In the genomic region with DNA sequence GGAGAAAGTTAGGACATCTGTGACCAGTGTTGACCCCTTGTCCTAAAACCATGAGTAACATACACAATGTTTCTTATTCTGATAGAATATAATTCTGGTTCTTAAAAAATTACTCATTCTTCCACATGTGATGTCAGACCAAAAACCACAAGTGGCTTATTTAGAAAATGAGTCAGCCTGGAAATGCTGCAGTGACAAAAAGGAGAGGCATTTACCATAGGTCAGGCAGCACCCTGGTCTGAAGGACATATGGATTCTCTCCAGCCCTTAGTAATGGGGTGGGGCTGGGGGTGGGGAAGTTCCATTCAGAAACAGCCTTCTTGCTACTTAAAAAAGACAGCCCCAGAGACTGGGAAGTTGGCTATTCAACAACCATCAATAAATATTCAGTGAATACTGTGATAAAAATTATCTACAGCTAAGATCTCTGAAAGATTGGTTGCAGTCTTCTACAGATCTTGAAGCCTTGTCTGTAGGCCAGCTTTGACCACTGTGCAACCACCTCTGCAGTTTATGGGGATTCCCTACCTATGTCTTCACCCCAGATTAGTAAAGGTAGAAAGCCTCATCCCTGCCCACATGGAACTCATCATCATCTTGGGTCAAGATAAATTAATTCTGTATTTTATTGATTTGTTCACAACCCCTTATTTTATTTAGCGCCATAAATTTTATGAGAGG, we compare ENCODE assay signal across 8 cellular contexts. TPM values are rescaled to one million over a fixed set of nuclear protein-coding genes. Genes with fewer than 3 reads are reported as not detected.
DNase-seq lines count a peak whose midpoint lies in the region; ATAC-seq and TF ChIP-seq lines count a peak whose summit lies in the region.

No MANE protein-coding gene starts in this region.

- H3K27me3 ChIP-seq in foreskin keratinocyte = no peaks in the 10 kb centered on the region

- TF ChIP-seq CTCF in foreskin keratinocyte (conservative IDR thresholded peaks at IDR 0.05) = no peak

- H3K27ac ChIP-seq in foreskin keratinocyte = peak overlapping the region; percentile 80

- DNase-seq in AG08396 (ENCODE audit: low spot score) (peak; percentile 85), SW 1271 (lab: John Stamatoyannopoulos, UW) (peak; percentile 93 to 97), foreskin keratinocyte (peak; percentile 89 to 97), nucleus accumbens (lab: John Stamatoyannopoulos, UW) (no peak)
- peak; percentile 32 for DNase-seq in stimulated activated CD8-positive, alpha-beta memory T cell treated with anti-CD3 and anti-CD28 coated beads, Interleukin-7, amount 100 ng/mL, for 48 hours (ENCODE audit: extremely low read depth in 1 of 2, low read depth in 1 of 2)

- H3K4me1 ChIP-seq in foreskin keratinocyte = peaks cover 25% of the 10 kb centered on the region

- peak; percentile 35 for ATAC-seq in GM19025 (IDR thresholded peaks at IDR 0.05; ENCODE audit: low read depth, unreplicated experiment)
- ATAC-seq in HG03342 (IDR thresholded peaks at IDR 0.05; ENCODE audit: unreplicated experiment) = peak; percentile 48
- ATAC-seq in foreskin keratinocyte = peak; percentile 84
- ATAC-seq in GM19324 (IDR thresholded peaks at IDR 0.05; ENCODE audit: low FRiP score, unreplicated experiment) = no peak

RNA-seq across cellular contexts. Expression of gene TIMP4, which starts 34.9 kb away (rescaled TPM):
- total RNA-seq in foreskin keratinocyte = 0.14 TPM in 1 of 2 replicates, not detected in the other
- 0.09 and 0.13 TPM in 2 replicates for polyA plus RNA-seq in foreskin keratinocyte

Comparison
In these comparisons a context has a peak if more than half of its experiments do, and no peak if none do; other contexts are left out.
1. DNase-seq: peak in AG08396 (single experiment), SW 1271 (2 of 2), foreskin keratinocyte (2 of 2) and stimulated activated CD8-positive, alpha-beta memory T cell treated with anti-CD3 and anti-CD28 coated beads, Interleukin-7, amount 100 ng/mL, for 48 hours (2 of 2); none in nucleus accumbens (0 of 56).